26 cellular contexts compared by ENCODE assay signal in genomic region chr18:6589979-6590725, GRCh38.
"Had no signal": no experiment of that assay in that cellular context is flagged by ENCODE, and none has a peak within 500 bp of the region (broad histone marks: within the 10 kb centered on the region; RNA-seq: fewer than 3 reads in every experiment).

No MANE protein-coding gene starts in this region.

- H3K27me3 ChIP-seq: dorsolateral prefrontal cortex, foreskin keratinocyte, gastroesophageal sphincter, heart left ventricle, hepatocyte, neural progenitor cell, suprapubic skin, thyroid gland, vagina had no signal

- H3K9ac ChIP-seq: neural progenitor cell had no signal

- H3K4me1 ChIP-seq: gastroesophageal sphincter, heart left ventricle, neural progenitor cell, prostate gland, suprapubic skin, vagina had no signal

- H3K27ac ChIP-seq: dorsolateral prefrontal cortex, foreskin keratinocyte, gastroesophageal sphincter, heart left ventricle, hepatocyte, neural progenitor cell, prostate gland, suprapubic skin, thyroid gland, vagina had no signal

- H3K36me3 ChIP-seq: gastroesophageal sphincter, heart left ventricle, neural progenitor cell, prostate gland, suprapubic skin, thyroid gland, vagina had no signal

- H3K27ac Mint-ChIP-seq: memory B cell; natural killer cell treated with Interleukin-12 subunit alpha and Interleukin-12 subunit beta and Interleukin-15 and Interleukin-18, amount 100 ng/mL, for 72 hours; neural progenitor cell; stimulated activated naive CD8-positive, alpha-beta T cell treated with anti-CD3 and anti-CD28 coated beads, Interleukin-15, amount 100 ng/mL, for 72 hours had no signal

- H3K4me1 Mint-ChIP-seq: memory B cell; naive B cell; neural progenitor cell; stimulated activated naive CD8-positive, alpha-beta T cell treated with anti-CD3 and anti-CD28 coated beads, Interleukin-15, amount 100 ng/mL, for 72 hours had no signal

- H3K9me3 ChIP-seq: gastroesophageal sphincter, mucosa of descending colon, prostate gland, suprapubic skin, thyroid gland, vagina had no signal

- H3K27me3 Mint-ChIP-seq: memory B cell; naive B cell; natural killer cell treated with Interleukin-12 subunit alpha and Interleukin-12 subunit beta and Interleukin-15 and Interleukin-18, amount 100 ng/mL, for 72 hours; stimulated activated naive CD8-positive, alpha-beta T cell treated with anti-CD3 and anti-CD28 coated beads, Interleukin-15, amount 100 ng/mL, for 72 hours had no signal

- DNase-seq: dorsolateral prefrontal cortex; effector CD4-positive, alpha-beta T cell; foreskin keratinocyte; heart left ventricle; kidney; mucosa of descending colon; naive B cell; right cardiac atrium; small intestine; stimulated activated CD4-positive, alpha-beta T cell treated with anti-CD3 and anti-CD28 coated beads, Interleukin-12 subunit alpha, Interleukin-12 subunit beta, amount 100 ng/mL, for 4 hours; stimulated activated CD4-positive, alpha-beta T cell treated with anti-CD3 and anti-CD28 coated beads, Interleukin-1b, Interleukin-23, amount 100 ng/mL, for 48 hours; stimulated activated CD4-positive, alpha-beta T cell treated with anti-CD3 and anti-CD28 coated beads, Interleukin-4, amount 100 ng/mL, for 1 hour; stimulated activated CD8-positive, alpha-beta memory T cell treated with anti-CD3 and anti-CD28 coated beads, Interleukin-4, amount 100 ng/mL, for 48 hours; stimulated activated naive CD4-positive, alpha-beta T cell; stimulated activated naive CD8-positive, alpha-beta T cell treated with anti-CD3 and anti-CD28 coated beads, Interleukin-15, amount 100 ng/mL, for 72 hours; thyroid gland had no signal

- H3K36me3 Mint-ChIP-seq: memory B cell; naive B cell; natural killer cell treated with Interleukin-12 subunit alpha and Interleukin-12 subunit beta and Interleukin-15 and Interleukin-18, amount 100 ng/mL, for 72 hours had no signal

- H3K4me3 Mint-ChIP-seq: memory B cell; naive B cell; natural killer cell treated with Interleukin-12 subunit alpha and Interleukin-12 subunit beta and Interleukin-15 and Interleukin-18, amount 100 ng/mL, for 72 hours; neural progenitor cell; stimulated activated naive CD8-positive, alpha-beta T cell treated with anti-CD3 and anti-CD28 coated beads, Interleukin-15, amount 100 ng/mL, for 72 hours had no signal

- ATAC-seq: foreskin keratinocyte; gastroesophageal sphincter; heart left ventricle; left lobe of liver; mucosa of descending colon; natural killer cell treated with Interleukin-12 subunit alpha and Interleukin-12 subunit beta and Interleukin-15 and Interleukin-18, amount 100 ng/mL, for 72 hours; right cardiac atrium; stimulated activated naive CD8-positive, alpha-beta T cell treated with anti-CD3 and anti-CD28 coated beads, Interleukin-15, amount 100 ng/mL, for 72 hours had no signal

- H3K4me3 ChIP-seq: dorsolateral prefrontal cortex, gastroesophageal sphincter, heart left ventricle, hepatocyte, lung, mucosa of descending colon, neural progenitor cell, prostate gland, suprapubic skin, thyroid gland, vagina had no signal
